In the genomic region with DNA sequence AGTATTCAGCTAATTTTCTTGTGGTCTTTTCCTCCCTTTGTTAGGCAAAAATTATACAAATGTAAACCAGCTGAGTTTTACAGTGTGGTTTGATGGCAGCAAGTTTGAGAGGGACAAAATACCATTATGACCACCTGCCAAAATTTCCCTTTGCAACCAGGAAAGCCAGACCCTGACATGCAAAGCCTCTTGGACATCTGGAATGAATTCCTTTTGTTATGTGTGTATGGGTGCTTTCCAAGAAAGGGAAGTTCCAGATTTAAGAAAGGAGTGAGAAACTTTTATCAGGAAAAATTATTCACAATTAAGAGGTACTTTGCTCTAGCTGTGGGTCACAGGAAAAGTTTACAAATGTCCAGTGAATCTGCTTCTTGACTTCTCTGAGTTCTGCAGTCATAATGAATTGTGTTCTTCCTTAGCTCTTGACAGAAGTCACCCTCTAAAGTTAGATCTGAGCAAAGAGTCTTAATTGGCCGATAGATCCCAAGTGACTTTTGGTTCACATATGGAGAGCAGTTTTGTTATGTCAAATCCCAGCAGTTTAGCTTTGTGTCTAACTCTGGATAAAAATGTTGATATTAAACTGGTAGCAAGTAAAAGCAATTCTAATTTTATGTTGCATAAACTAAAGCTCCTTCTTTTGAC, we compare ENCODE assay signal across 1 cellular context.
TF ChIP-seq lines count a peak whose summit lies in the region.

No MANE protein-coding gene starts in this region.

TF ChIP-seq in HEK293, 187 proteins besides CTCF, POLR2A, EP300 and RAD21 (continued from another document):
- TF ChIP-seq, protein P1, sequence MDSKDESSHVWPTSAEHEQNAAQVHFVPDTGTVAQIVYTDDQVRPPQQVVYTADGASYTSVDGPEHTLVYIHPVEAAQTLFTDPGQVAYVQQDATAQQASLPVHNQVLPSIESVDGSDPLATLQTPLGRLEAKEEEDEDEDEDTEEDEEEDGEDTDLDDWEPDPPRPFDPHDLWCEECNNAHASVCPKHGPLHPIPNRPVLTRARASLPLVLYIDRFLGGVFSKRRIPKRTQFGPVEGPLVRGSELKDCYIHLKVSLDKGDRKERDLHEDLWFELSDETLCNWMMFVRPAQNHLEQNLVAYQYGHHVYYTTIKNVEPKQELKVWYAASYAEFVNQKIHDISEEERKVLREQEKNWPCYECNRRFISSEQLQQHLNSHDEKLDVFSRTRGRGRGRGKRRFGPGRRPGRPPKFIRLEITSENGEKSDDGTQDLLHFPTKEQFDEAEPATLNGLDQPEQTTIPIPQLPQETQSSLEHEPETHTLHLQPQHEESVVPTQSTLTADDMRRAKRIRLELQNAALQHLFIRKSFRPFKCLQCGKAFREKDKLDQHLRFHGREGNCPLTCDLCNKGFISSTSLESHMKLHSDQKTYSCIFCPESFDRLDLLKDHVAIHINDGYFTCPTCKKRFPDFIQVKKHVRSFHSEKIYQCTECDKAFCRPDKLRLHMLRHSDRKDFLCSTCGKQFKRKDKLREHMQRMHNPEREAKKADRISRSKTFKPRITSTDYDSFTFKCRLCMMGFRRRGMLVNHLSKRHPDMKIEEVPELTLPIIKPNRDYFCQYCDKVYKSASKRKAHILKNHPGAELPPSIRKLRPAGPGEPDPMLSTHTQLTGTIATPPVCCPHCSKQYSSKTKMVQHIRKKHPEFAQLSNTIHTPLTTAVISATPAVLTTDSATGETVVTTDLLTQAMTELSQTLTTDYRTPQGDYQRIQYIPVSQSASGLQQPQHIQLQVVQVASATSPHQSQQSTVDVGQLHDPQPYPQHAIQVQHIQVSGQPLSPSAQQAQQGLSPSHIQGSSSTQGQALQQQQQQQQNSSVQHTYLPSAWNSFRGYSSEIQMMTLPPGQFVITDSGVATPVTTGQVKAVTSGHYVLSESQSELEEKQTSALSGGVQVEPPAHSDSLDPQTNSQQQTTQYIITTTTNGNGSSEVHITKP (tag by site-specific recombination; IDR thresholded peaks at IDR 0.05), result peak; percentile 75
- no peak for TF ChIP-seq KLF10 (tag by site-specific recombination; IDR thresholded peaks at IDR 0.05)
- no peak for TF ChIP-seq ZNF48 (tag by site-specific recombination; IDR thresholded peaks at IDR 0.05)
- TF ChIP-seq, protein P2, sequence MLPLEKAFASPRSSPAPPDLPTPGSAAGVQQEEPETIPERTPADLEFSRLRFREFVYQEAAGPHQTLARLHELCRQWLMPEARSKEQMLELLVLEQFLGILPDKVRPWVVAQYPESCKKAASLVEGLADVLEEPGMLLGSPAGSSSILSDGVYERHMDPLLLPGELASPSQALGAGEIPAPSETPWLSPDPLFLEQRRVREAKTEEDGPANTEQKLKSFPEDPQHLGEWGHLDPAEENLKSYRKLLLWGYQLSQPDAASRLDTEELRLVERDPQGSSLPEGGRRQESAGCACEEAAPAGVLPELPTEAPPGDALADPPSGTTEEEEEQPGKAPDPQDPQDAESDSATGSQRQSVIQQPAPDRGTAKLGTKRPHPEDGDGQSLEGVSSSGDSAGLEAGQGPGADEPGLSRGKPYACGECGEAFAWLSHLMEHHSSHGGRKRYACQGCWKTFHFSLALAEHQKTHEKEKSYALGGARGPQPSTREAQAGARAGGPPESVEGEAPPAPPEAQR (tag by site-specific recombination; IDR thresholded peaks at IDR 0.05), result no peak
- no peak for TF ChIP-seq ZNF248 (tag by site-specific recombination; IDR thresholded peaks at IDR 0.05)
- 0 out of 2 replicates have a peak, but pooled peaks have one; percentile 6 for TF ChIP-seq ZNF335 (tag by site-specific recombination; conservative IDR thresholded peaks at IDR 0.05)
- TF ChIP-seq OSR2 (tag by site-specific recombination; IDR thresholded peaks at IDR 0.05), result no peak
- no peak for TF ChIP-seq ZNF239 (tag by site-specific recombination; IDR thresholded peaks at IDR 0.05)
- no peak for TF ChIP-seq ZNF792 (tag by site-specific recombination; IDR thresholded peaks at IDR 0.05)
- TF ChIP-seq GFI1B (tag by site-specific recombination; IDR thresholded peaks at IDR 0.05), result no peak
- no peak for TF ChIP-seq ZFHX2 (tag by site-specific recombination; conservative IDR thresholded peaks at IDR 0.05)
- no peak for TF ChIP-seq ZNF292 (tag by site-specific recombination; IDR thresholded peaks at IDR 0.05; ENCODE audit: borderline replicate concordance, low read depth)
- TF ChIP-seq SCRT2 (tag by site-specific recombination; IDR thresholded peaks at IDR 0.05), result no peak
- no peak for TF ChIP-seq REST (tag by site-specific recombination; IDR thresholded peaks at IDR 0.05)
- no peak for TF ChIP-seq KLF16 (tag by site-specific recombination; IDR thresholded peaks at IDR 0.05)
- no peak for TF ChIP-seq ZFP37 (tag by site-specific recombination; IDR thresholded peaks at IDR 0.05)
